Comparison of ENCODE assay signal across 22 cellular contexts in genomic region chr16:76461836-76462235, GRCh38.
"Had no signal": no experiment of that assay in that cellular context is flagged by ENCODE, and none has a peak within 500 bp of the region (broad histone marks: within the 10 kb centered on the region; RNA-seq: fewer than 3 reads in every experiment).

No MANE protein-coding gene starts in this region.

- DNase-seq: natural killer cell; occipital lobe; ovary; posterior cingulate gyrus; psoas muscle; right cardiac atrium; right lobe of liver; sigmoid colon; small intestine; stimulated activated CD4-positive, alpha-beta T cell treated with anti-CD3 and anti-CD28 coated beads, Interleukin-15, amount 100 ng/mL, for 24 hours; stimulated activated CD4-positive, alpha-beta T cell treated with anti-CD3 and anti-CD28 coated beads, Interleukin-2, amount 100 ng/mL, for 24 hours; stimulated activated CD4-positive, alpha-beta T cell treated with anti-CD3 and anti-CD28 coated beads, Interleukin-2, amount 100 ng/mL, for 48 hours; stimulated activated CD4-positive, alpha-beta T cell treated with anti-CD3 and anti-CD28 coated beads, Interleukin-4, amount 100 ng/mL, for 24 hours; stimulated activated CD8-positive, alpha-beta memory T cell treated with anti-CD3 and anti-CD28 coated beads, Interleukin-4, amount 100 ng/mL, for 48 hours; stimulated activated naive CD4-positive, alpha-beta T cell; stimulated activated naive CD8-positive, alpha-beta T cell treated with anti-CD3 and anti-CD28 coated beads, Interleukin-15, amount 100 ng/mL, for 72 hours; stimulated activated naive CD8-positive, alpha-beta T cell treated with anti-CD3 and anti-CD28 coated beads, Interleukin-15, Interleukin-2, amounts not matched to agents 100 U/mL and 50 U/mL, for 24 hours; testis; tibial artery; transverse colon; upper lobe of right lung; uterus had no signal
